In genomic region chr1:220810179-220810653, GRCh38 we compare ENCODE assay signal across 8 cellular contexts. TPM values are rescaled to one million over a fixed set of nuclear protein-coding genes. Genes with fewer than 3 reads are reported as not detected.
A peak's percentile ranks its signal among the peaks of the same experiment; 100 is the strongest.
DNase-seq lines count a peak whose midpoint lies in the region; ATAC-seq and TF ChIP-seq lines count a peak whose summit lies in the region.

No MANE protein-coding gene starts in this region.

- BruUV-seq in Calu3 (replicated peaks; lab: Mats Ljungman, UMichigan): no TSS peak

- no peak overlapping the region for H3K9ac ChIP-seq in parathyroid adenoma

- no peaks in the 10 kb centered on the region for H3K36me3 Mint-ChIP-seq in Calu3 (ENCODE audit: insufficient read depth, unreplicated experiment)
- no peaks in the 10 kb centered on the region for H3K36me3 Mint-ChIP-seq in activated T-helper 17 cell treated with anti-CD3 and anti-CD28 coated beads, Interleukin-2, amount 50 U/mL, for 72 hours (ENCODE audit: low read depth)

- no peak for TF ChIP-seq POLR2A in transverse colon (IDR thresholded peaks at IDR 0.05)

- DNase-seq in Calu3 (peak; percentile 46), HK-2 (ENCODE audit: unreplicated experiment) (peak; percentile 72), RWPE1 (ENCODE audit: low spot score) (peak; percentile 64), germinal center (ENCODE audit: low spot score) (peak; percentile 71), transverse colon (peak; percentile 73)

- TF ChIP-seq EP300 in transverse colon (IDR thresholded peaks at IDR 0.05; ENCODE audit: low read depth): no peak

- in situ Hi-C loops in transverse colon (cut with MboI; ENCODE audit: low pct_ligation_motif_present in 1 of 4, low pct_unique_long_range_greater_than_20kb in 1 of 4, low sequenced_read_pairs in 3 of 4): loop anchor here in 2 of 4 donors (25.0 kb wide), 2 partner anchors 627 to 927 kb away; partner anchors contain the start of gene DUSP10 (in 1 of the 2)

- H3K36me3 ChIP-seq in parathyroid adenoma (ENCODE audit: control insufficient read depth, insufficient read depth, low read length): no peaks in the 10 kb centered on the region
- H3K36me3 ChIP-seq in transverse colon: no peaks in the 10 kb centered on the region

- intact Hi-C loops in Calu3 (cut with micrococcal nuclease; ENCODE audit: unreplicated experiment) (loop anchor here (5.0 kb wide), 2 partner anchors 392 to 627 kb away; no protein-coding TSS in a partner anchor), transverse colon (cut with DNase I; ENCODE audit: low total_unique reads) (loop anchor here (5.0 to 10.0 kb wide), 3 partner anchors 72 to 625 kb away; no protein-coding TSS in a partner anchor)

- H3K4me3 ChIP-seq in parathyroid adenoma (ENCODE audit: low read depth, low read length): no peak overlapping the region
- H3K4me3 ChIP-seq in transverse colon: no peak overlapping the region

- H3K4me3 Mint-ChIP-seq in Calu3 (ENCODE audit: low read depth, unreplicated experiment): no peak overlapping the region
- H3K4me3 Mint-ChIP-seq in activated T-helper 17 cell treated with anti-CD3 and anti-CD28 coated beads, Interleukin-2, amount 50 U/mL, for 72 hours: peak overlapping the region; percentile 62

- H3K27me3 ChIP-seq in parathyroid adenoma (ENCODE audit: control insufficient read depth, insufficient read depth, low read length): no peaks in the 10 kb centered on the region
- no peaks in the 10 kb centered on the region for H3K27me3 ChIP-seq in transverse colon

- H3K79me2 ChIP-seq in parathyroid adenoma: no peaks in the 10 kb centered on the region

- no peaks in the 10 kb centered on the region for H3K4me1 Mint-ChIP-seq in Calu3 (ENCODE audit: low read depth, unreplicated experiment)
- no peaks in the 10 kb centered on the region for H3K4me1 Mint-ChIP-seq in activated T-helper 17 cell treated with anti-CD3 and anti-CD28 coated beads, Interleukin-2, amount 50 U/mL, for 72 hours

- H3K4me1 ChIP-seq in parathyroid adenoma: no peaks in the 10 kb centered on the region
- H3K4me1 ChIP-seq in transverse colon: peaks cover 0 to 19% (median 4%) of the 10 kb centered on the region in 4 donors

- TF ChIP-seq CTCF in Calu3 (IDR thresholded peaks at IDR 0.05; ENCODE audit: unreplicated experiment) (peak; percentile 73), RWPE1 (conservative IDR thresholded peaks at IDR 0.05; ENCODE audit: low read depth) (peak; percentile 89), parathyroid adenoma (IDR thresholded peaks at IDR 0.05) (peak; percentile 85), transverse colon (IDR thresholded peaks at IDR 0.05) (peak; percentile 80 to 88 (median 84))

- POLR2A ChIA-PET in RWPE1 (lab: Yijun Ruan, JAX; ENCODE audit: low non-redundant PET): no interaction called here

- WGBS in transverse colon (ENCODE audit: low coverage in 1 of 2), 2 donors: 36 to 48% methylated on average over 3 to 20 of the region's 20 CpGs

- no peak overlapping the region for H3K4me2 ChIP-seq in parathyroid adenoma (ENCODE audit: low read length)

- CTCF ChIA-PET in Calu3 (lab: Charles Lee) (interaction anchor here (1.1 kb wide), 1 partner anchor 529 kb away, joined by 3 read pairs; no protein-coding TSS in a partner anchor), RWPE1 (lab: Yijun Ruan, JAX) (interaction anchor here (0.5 to 1.6 kb wide), 14 partner anchors 10 to 1206 kb away, joined by 3 to 8 read pairs (median 3); partner anchors contain the start of gene HLX)

- H3K27ac ChIP-seq in RWPE1 (no peak overlapping the region), parathyroid adenoma (no peak overlapping the region), transverse colon (peak overlapping the region in 2 of 4 donors; percentile 26 to 36)

- H2AFZ ChIP-seq in parathyroid adenoma: peak overlapping the region; percentile 17

- H3K9me3 ChIP-seq in parathyroid adenoma (ENCODE audit: control insufficient read depth, low read length) (no peaks in the 10 kb centered on the region), transverse colon (no peaks in the 10 kb centered on the region)

- H3K27ac Mint-ChIP-seq in Calu3 (ENCODE audit: unreplicated experiment): no peak overlapping the region
- H3K27ac Mint-ChIP-seq in activated T-helper 17 cell treated with anti-CD3 and anti-CD28 coated beads, Interleukin-2, amount 50 U/mL, for 72 hours: no peak overlapping the region

- ATAC-seq in GM19467 (IDR thresholded peaks at IDR 0.05; ENCODE audit: unreplicated experiment): peak; percentile 91
- ATAC-seq in activated T-helper 17 cell treated with anti-CD3 and anti-CD28 coated beads, Interleukin-2, amount 50 U/mL, for 72 hours (replicated peaks): peak; percentile 81

- H3K9me3 Mint-ChIP-seq in Calu3 (ENCODE audit: low read depth, unreplicated experiment): no peaks in the 10 kb centered on the region
- H3K9me3 Mint-ChIP-seq in activated T-helper 17 cell treated with anti-CD3 and anti-CD28 coated beads, Interleukin-2, amount 50 U/mL, for 72 hours: no peaks in the 10 kb centered on the region

- H3K27me3 Mint-ChIP-seq in Calu3 (ENCODE audit: unreplicated experiment): no peaks in the 10 kb centered on the region
- peaks cover 22% of the 10 kb centered on the region for H3K27me3 Mint-ChIP-seq in activated T-helper 17 cell treated with anti-CD3 and anti-CD28 coated beads, Interleukin-2, amount 50 U/mL, for 72 hours

RNA-seq across cellular contexts. Expression of gene MTARC1, which starts 23.5 kb away (rescaled TPM):
- 18.9 and 21.3 TPM in 2 replicates for total RNA-seq in Calu3 (2022)
- total RNA-seq in activated T-helper 17 cell treated with anti-CD3 and anti-CD28 coated beads, Interleukin-2, amount 50 U/mL, for 72 hours: under 1 TPM in 1 of 2 donors, not detected in 1; 0.11 TPM
- 10 to 100 TPM in 3 of 4 donors, 1 to 10 TPM in 1; 10.0 to 28.8 (median 16.6) TPM for total RNA-seq in transverse colon

Comparison
In these comparisons a context has a peak if more than half of its experiments do, and no peak if none do; other contexts are left out.
1. RNA of gene MTARC1, which starts 23.5 kb away (total RNA-seq): 18.9 to 21.3 TPM in Calu3 and 10.0 to 28.8 TPM in transverse colon; 0.11 TPM in activated T-helper 17 cell treated with anti-CD3 and anti-CD28 coated beads, Interleukin-2, amount 50 U/mL, for 72 hours; every median in the first group is over 4 times any median in the second.
2. Peak in every context shown above with its lines, with median percentiles within 50 percentile points of each other: DNase-seq and CTCF ChIP-seq.